Comparison of ENCODE assay signal across 21 cellular contexts in the genomic region with DNA sequence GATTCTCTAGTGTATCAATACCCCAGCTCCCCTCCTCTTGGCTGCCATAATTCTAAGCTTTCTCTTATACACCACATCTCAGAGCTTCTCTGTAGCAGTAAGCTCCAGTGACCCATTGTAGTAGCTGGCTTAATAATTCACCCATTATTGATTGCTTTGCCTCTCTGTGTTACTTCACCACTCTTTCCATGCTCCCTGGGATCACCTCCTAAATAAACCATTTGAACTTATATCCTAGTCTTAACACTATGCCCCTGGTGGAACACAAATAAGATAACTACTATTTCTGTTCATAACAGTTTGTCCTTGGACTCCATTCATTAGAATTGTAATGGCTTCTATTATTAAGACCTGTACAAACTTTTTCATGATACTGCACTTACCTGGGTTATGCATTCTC.
"Had no signal": no experiment of that assay in that cellular context is flagged by ENCODE, and none has a peak within 500 bp of the region (broad histone marks: within the 10 kb centered on the region; RNA-seq: fewer than 3 reads in every experiment).

No MANE protein-coding gene starts in this region.

- H3K9me3 ChIP-seq: mucosa of descending colon, ovary, psoas muscle, sigmoid colon, thyroid gland, upper lobe of left lung, uterus had no signal

- H3K36me3 ChIP-seq: neural progenitor cell, ovary, sigmoid colon, thyroid gland, upper lobe of left lung, uterus had no signal

- H3K4me3 ChIP-seq: coronary artery, mucosa of descending colon, neural progenitor cell, ovary, psoas muscle, sigmoid colon, skin epidermis, thyroid gland, upper lobe of left lung, uterus had no signal

- DNase-seq: effector CD4-positive, alpha-beta T cell; endodermal cell; erythroblast; immature natural killer cell; kidney; left colon; mucosa of descending colon; natural killer cell; nucleus accumbens; ovary; psoas muscle; sigmoid colon; stimulated activated CD4-positive, alpha-beta T cell treated with anti-CD3 and anti-CD28 coated beads, Interleukin-2, amount 100 ng/mL, for 48 hours; stimulated activated naive CD4-positive, alpha-beta T cell treated with Interleukin-2 at 50 U/mL for 16 hours; thyroid gland; upper lobe of left lung; uterus had no signal

- ATAC-seq: left colon, mucosa of descending colon, natural killer cell, psoas muscle had no signal

- H2AFZ ChIP-seq: neural progenitor cell had no signal

- H3K4me1 ChIP-seq: psoas muscle, sigmoid colon, thyroid gland, upper lobe of left lung, uterus had no signal

- H3K27me3 ChIP-seq: foreskin keratinocyte, neural progenitor cell, ovary, sigmoid colon, thyroid gland, upper lobe of left lung, uterus had no signal

- H3K4me2 ChIP-seq: neural progenitor cell had no signal

- H3K27ac ChIP-seq: coronary artery, foreskin keratinocyte, neural progenitor cell, ovary, psoas muscle, sigmoid colon, skin epidermis, thyroid gland, upper lobe of left lung, uterus had no signal

- H3K9ac ChIP-seq: neural progenitor cell had no signal
